27 cellular contexts compared by ENCODE assay signal in the genomic region with DNA sequence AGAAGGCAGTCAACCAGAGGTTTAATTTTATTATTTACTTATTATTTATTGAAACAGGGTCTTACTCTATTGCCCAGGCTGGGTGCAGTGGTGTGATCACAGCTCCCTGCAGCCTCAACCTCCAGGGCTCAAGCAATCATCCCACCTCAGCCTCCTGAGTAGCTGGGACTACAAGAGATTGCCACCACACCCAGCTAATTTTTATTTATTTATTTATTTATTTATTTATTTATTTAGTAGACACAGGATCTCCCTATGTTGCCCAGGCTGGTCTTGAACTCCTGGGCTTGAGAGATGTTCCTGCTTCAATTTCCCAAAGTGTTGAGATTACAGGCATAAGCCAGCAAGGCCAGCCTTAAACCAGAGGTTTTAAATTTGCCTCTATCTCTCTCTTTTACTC.
"Had no signal": no experiment of that assay in that cellular context is flagged by ENCODE, and none has a peak within 500 bp of the region (broad histone marks: within the 10 kb centered on the region; RNA-seq: fewer than 3 reads in every experiment).

No MANE protein-coding gene starts in this region.

- H3K27me3 Mint-ChIP-seq: activated CD8-positive, alpha-beta T cell treated with anti-CD3 and anti-CD28 coated beads for 36 hours had no signal

- H3K9me3 Mint-ChIP-seq: activated B cell treated with CpG ODN at 0.5 μM for 24 hours; activated CD4-positive, alpha-beta memory T cell treated with anti-CD3 and anti-CD28 coated beads for 36 hours; activated CD4-positive, alpha-beta memory T cell treated with anti-CD3 and anti-CD28 coated beads, Interleukin-2, amount 10 ng/mL, durations not matched to agents 7 days and 5 days; activated CD4-positive, alpha-beta T cell treated with anti-CD3 and anti-CD28 coated beads, Interleukin-2, amount 10 ng/mL, durations not matched to agents 24 days and 14 days; activated CD4-positive, alpha-beta T cell treated with anti-CD3 and anti-CD28 coated beads, Interleukin-2, amount 10 ng/mL, durations not matched to agents 7 days and 5 days; activated CD8-positive, alpha-beta T cell treated with anti-CD3 and anti-CD28 coated beads for 36 hours; T-cell; T-helper 1 cell treated with Interleukin-12 subunit alpha and Interleukin-12 subunit beta and Interleukin-4 antibody, amounts not matched to agents 30 μg/mL and 1 μg/mL, for 36 hours; T-helper 2 cell treated with Interferon-gamma antibody and Interleukin-4, amounts not matched to agents 5 μg/mL and 100 μg/mL, for 36 hours had no signal

- FAIRE-seq: TTC549 had no signal

- H3K36me3 Mint-ChIP-seq: activated CD4-positive, alpha-beta memory T cell treated with anti-CD3 and anti-CD28 coated beads for 36 hours; activated CD8-positive, alpha-beta memory T cell treated with anti-CD3 and anti-CD28 coated beads, Interleukin-2, amount 10 ng/mL, durations not matched to agents 7 days and 5 days; T-cell; WTC11 had no signal

- H3K4me3 Mint-ChIP-seq: activated B cell treated with CpG ODN at 0.5 μM for 24 hours; activated CD4-positive, alpha-beta memory T cell treated with anti-CD3 and anti-CD28 coated beads for 36 hours; activated CD4-positive, alpha-beta memory T cell treated with anti-CD3 and anti-CD28 coated beads, Interleukin-2, amount 10 ng/mL, durations not matched to agents 7 days and 5 days; activated CD4-positive, alpha-beta T cell treated with anti-CD3 and anti-CD28 coated beads for 36 hours; activated CD4-positive, alpha-beta T cell treated with anti-CD3 and anti-CD28 coated beads, Interleukin-2, amount 10 ng/mL, durations not matched to agents 24 days and 14 days; activated CD4-positive, alpha-beta T cell treated with anti-CD3 and anti-CD28 coated beads, Interleukin-2, amount 10 ng/mL, durations not matched to agents 7 days and 5 days; activated CD8-positive, alpha-beta memory T cell treated with anti-CD3 and anti-CD28 coated beads, Interleukin-2, amount 10 ng/mL, durations not matched to agents 7 days and 5 days; activated CD8-positive, alpha-beta T cell treated with anti-CD3 and anti-CD28 coated beads for 36 hours; activated CD8-positive, alpha-beta T cell treated with anti-CD3 and anti-CD28 coated beads, Interleukin-2, amount 10 ng/mL, durations not matched to agents 7 days and 5 days; T-cell; T-helper 1 cell treated with Interleukin-12 subunit alpha and Interleukin-12 subunit beta and Interleukin-4 antibody, amounts not matched to agents 30 μg/mL and 1 μg/mL, for 36 hours; T-helper 17 cell; T-helper 2 cell treated with Interferon-gamma antibody and Interleukin-4, amounts not matched to agents 5 μg/mL and 100 μg/mL, for 36 hours; WTC11 had no signal

- DNase-seq: activated B cell treated with CpG ODN at 0.5 μM for 24 hours; activated CD4-positive, alpha-beta T cell treated with anti-CD3 and anti-CD28 coated beads for 1 hour; activated CD4-positive, alpha-beta T cell treated with anti-CD3 and anti-CD28 coated beads for 4 hours; activated CD4-positive, alpha-beta T cell treated with anti-CD3 and anti-CD28 coated beads, Interleukin-2, amount 50 U/mL, for 4 hours; activated CD4-positive, CD25-positive, alpha-beta regulatory T cell; activated CD4-positive, CD25-positive, alpha-beta regulatory T cell treated with anti-CD3 and anti-CD28 coated beads, Interleukin-2, amount 50 U/mL, for 72 hours; activated CD8-positive, alpha-beta memory T cell treated with anti-CD3 and anti-CD28 coated beads for 24 hours; activated CD8-positive, alpha-beta memory T cell treated with anti-CD3 and anti-CD28 coated beads, Interleukin-2, amount 10 ng/mL, durations not matched to agents 7 days and 5 days; activated CD8-positive, alpha-beta memory T cell treated with anti-CD3 and anti-CD28 coated beads, Interleukin-2, amount 50 U/mL, for 4 hours; activated T-cell treated with anti-CD3 and anti-CD28 coated beads for 4 hours; T-helper 17 cell; T-helper 9 cell had no signal

- ATAC-seq: activated CD4-positive, CD25-positive, alpha-beta regulatory T cell treated with anti-CD3 and anti-CD28 coated beads, Interleukin-2, amount 50 U/mL, for 24 hours; activated CD8-positive, alpha-beta memory T cell treated with anti-CD3 and anti-CD28 coated beads, Interleukin-2, amount 10 ng/mL, durations not matched to agents 7 days and 5 days; activated CD8-positive, alpha-beta T cell treated with anti-CD3 and anti-CD28 coated beads for 36 hours; activated CD8-positive, alpha-beta T cell treated with anti-CD3 and anti-CD28 coated beads, Interleukin-2, amount 10 ng/mL, durations not matched to agents 7 days and 5 days; T-cell; T-helper 17 cell had no signal

- H3K27ac Mint-ChIP-seq: activated B cell treated with CpG ODN at 0.5 μM for 24 hours; activated CD4-positive, alpha-beta memory T cell treated with anti-CD3 and anti-CD28 coated beads for 36 hours; activated CD4-positive, alpha-beta memory T cell treated with anti-CD3 and anti-CD28 coated beads, Interleukin-2, amount 10 ng/mL, durations not matched to agents 7 days and 5 days; activated CD4-positive, alpha-beta T cell treated with anti-CD3 and anti-CD28 coated beads for 36 hours; activated CD4-positive, alpha-beta T cell treated with anti-CD3 and anti-CD28 coated beads, Interleukin-2, amount 10 ng/mL, durations not matched to agents 24 days and 14 days; activated CD4-positive, alpha-beta T cell treated with anti-CD3 and anti-CD28 coated beads, Interleukin-2, amount 10 ng/mL, durations not matched to agents 7 days and 5 days; activated CD8-positive, alpha-beta memory T cell treated with anti-CD3 and anti-CD28 coated beads, Interleukin-2, amount 10 ng/mL, durations not matched to agents 7 days and 5 days; activated CD8-positive, alpha-beta T cell treated with anti-CD3 and anti-CD28 coated beads for 36 hours; activated CD8-positive, alpha-beta T cell treated with anti-CD3 and anti-CD28 coated beads, Interleukin-2, amount 10 ng/mL, durations not matched to agents 7 days and 5 days; T-cell; T-helper 1 cell treated with Interleukin-12 subunit alpha and Interleukin-12 subunit beta and Interleukin-4 antibody, amounts not matched to agents 30 μg/mL and 1 μg/mL, for 36 hours; T-helper 17 cell; T-helper 2 cell treated with Interferon-gamma antibody and Interleukin-4, amounts not matched to agents 5 μg/mL and 100 μg/mL, for 36 hours; WTC11 had no signal

- H3K36me3 ChIP-seq: WERI-Rb-1 had no signal

- H3K27ac ChIP-seq: VCaP, WERI-Rb-1 had no signal

- H3K4me1 Mint-ChIP-seq: activated B cell treated with CpG ODN at 0.5 μM for 24 hours; activated CD8-positive, alpha-beta memory T cell treated with anti-CD3 and anti-CD28 coated beads, Interleukin-2, amount 10 ng/mL, durations not matched to agents 7 days and 5 days had no signal
